1 cellular context compared by ENCODE assay signal in the genomic region with DNA sequence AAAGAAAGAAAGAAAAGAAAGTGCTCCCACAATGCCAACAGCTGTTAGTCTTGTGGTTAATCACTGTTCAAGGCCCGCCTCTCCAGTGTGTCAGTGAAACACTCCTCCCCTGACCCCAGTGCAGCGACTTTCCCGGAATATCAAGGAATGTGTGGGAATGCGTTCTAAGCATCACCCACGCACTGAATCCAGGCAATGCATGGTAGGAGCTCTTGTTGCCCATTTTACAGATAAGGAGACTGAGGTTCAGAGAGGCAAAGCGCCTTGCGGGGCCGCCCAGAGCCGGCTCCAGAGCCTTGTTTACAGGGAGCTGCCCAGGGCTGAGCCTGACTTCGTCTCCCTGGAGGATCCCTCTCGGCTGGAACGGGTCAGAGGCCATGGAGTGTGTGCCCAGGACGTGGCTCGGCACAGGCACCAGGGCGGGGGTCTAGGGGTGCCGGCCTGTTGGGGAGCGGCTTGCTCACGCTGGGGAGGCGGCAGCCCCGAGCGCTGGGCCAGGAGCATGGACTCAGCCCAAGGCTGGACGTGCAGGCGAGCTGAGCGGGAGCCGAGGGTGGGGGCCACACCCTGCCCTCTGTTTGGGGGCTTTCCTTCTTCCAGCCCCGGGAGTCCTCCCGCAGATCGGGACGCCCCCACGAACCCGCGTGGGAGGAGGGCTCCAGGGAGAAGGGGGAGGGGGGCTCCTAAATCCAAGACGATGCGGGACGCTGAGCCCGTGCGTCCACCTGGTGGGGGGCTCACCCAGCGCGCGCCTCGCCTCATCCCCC.
TF ChIP-seq lines count a peak whose summit lies in the region.

No MANE protein-coding gene starts in this region.

TF ChIP-seq in HepG2, 621 proteins besides CTCF, POLR2A, EP300 and RAD21 (continued from another document and continues in another):
- TF ChIP-seq, protein P1, sequence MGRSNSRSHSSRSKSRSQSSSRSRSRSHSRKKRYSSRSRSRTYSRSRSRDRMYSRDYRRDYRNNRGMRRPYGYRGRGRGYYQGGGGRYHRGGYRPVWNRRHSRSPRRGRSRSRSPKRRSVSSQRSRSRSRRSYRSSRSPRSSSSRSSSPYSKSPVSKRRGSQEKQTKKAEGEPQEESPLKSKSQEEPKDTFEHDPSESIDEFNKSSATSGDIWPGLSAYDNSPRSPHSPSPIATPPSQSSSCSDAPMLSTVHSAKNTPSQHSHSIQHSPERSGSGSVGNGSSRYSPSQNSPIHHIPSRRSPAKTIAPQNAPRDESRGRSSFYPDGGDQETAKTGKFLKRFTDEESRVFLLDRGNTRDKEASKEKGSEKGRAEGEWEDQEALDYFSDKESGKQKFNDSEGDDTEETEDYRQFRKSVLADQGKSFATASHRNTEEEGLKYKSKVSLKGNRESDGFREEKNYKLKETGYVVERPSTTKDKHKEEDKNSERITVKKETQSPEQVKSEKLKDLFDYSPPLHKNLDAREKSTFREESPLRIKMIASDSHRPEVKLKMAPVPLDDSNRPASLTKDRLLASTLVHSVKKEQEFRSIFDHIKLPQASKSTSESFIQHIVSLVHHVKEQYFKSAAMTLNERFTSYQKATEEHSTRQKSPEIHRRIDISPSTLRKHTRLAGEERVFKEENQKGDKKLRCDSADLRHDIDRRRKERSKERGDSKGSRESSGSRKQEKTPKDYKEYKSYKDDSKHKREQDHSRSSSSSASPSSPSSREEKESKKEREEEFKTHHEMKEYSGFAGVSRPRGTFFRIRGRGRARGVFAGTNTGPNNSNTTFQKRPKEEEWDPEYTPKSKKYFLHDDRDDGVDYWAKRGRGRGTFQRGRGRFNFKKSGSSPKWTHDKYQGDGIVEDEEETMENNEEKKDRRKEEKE (IDR thresholded peaks at IDR 0.05), result no peak
- TF ChIP-seq, protein P2, sequence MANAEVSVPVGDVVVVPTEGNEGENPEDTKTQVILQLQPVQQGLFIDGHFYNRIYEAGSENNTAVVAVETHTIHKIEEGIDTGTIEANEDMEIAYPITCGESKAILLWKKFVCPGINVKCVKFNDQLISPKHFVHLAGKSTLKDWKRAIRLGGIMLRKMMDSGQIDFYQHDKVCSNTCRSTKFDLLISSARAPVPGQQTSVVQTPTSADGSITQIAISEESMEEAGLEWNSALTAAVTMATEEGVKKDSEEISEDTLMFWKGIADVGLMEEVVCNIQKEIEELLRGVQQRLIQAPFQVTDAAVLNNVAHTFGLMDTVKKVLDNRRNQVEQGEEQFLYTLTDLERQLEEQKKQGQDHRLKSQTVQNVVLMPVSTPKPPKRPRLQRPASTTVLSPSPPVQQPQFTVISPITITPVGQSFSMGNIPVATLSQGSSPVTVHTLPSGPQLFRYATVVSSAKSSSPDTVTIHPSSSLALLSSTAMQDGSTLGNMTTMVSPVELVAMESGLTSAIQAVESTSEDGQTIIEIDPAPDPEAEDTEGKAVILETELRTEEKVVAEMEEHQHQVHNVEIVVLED (CRISPR knock-in tag; IDR thresholded peaks at IDR 0.05; ENCODE audit: borderline replicate concordance), result no peak
- TF ChIP-seq XBP1 (CRISPR knock-in tag; IDR thresholded peaks at IDR 0.05) (no peak), WIZ (CRISPR knock-in tag; IDR thresholded peaks at IDR 0.05) (no peak), JUNB (CRISPR knock-in tag; IDR thresholded peaks at IDR 0.05; ENCODE audit: borderline replicate concordance) (no peak), HNRNPL (IDR thresholded peaks at IDR 0.05; ENCODE audit: low read depth, low read length) (peak; percentile 40; the same call in 1 of the 2 replicates), TAF1 (CRISPR knock-in tag; IDR thresholded peaks at IDR 0.05) (peak; percentile 31; the same call in 1 of the 2 replicates), AHR (CRISPR knock-in tag; IDR thresholded peaks at IDR 0.05) (no peak), SIX4 (CRISPR knock-in tag; IDR thresholded peaks at IDR 0.05) (no peak), ARNT (IDR thresholded peaks at IDR 0.05) (no peak), IKZF4 (CRISPR knock-in tag; IDR thresholded peaks at IDR 0.05; ENCODE audit: borderline replicate concordance, low read depth, not compliant biosample characterization) (no peak), CBX1 (IDR thresholded peaks at IDR 0.05; ENCODE audit: low read depth) (no peak), ZNF44 (CRISPR knock-in tag; IDR thresholded peaks at IDR 0.05) (no peak), ZZZ3 (CRISPR knock-in tag; IDR thresholded peaks at IDR 0.05; ENCODE audit: borderline replicate concordance) (no peak), ZNF232 (CRISPR knock-in tag; IDR thresholded peaks at IDR 0.05; ENCODE audit: borderline replicate concordance) (no peak)
- TF ChIP-seq, protein P3, sequence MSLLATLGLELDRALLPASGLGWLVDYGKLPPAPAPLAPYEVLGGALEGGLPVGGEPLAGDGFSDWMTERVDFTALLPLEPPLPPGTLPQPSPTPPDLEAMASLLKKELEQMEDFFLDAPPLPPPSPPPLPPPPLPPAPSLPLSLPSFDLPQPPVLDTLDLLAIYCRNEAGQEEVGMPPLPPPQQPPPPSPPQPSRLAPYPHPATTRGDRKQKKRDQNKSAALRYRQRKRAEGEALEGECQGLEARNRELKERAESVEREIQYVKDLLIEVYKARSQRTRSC (CRISPR knock-in tag; IDR thresholded peaks at IDR 0.05; ENCODE audit: low read depth), result no peak
- TF ChIP-seq, protein P4, sequence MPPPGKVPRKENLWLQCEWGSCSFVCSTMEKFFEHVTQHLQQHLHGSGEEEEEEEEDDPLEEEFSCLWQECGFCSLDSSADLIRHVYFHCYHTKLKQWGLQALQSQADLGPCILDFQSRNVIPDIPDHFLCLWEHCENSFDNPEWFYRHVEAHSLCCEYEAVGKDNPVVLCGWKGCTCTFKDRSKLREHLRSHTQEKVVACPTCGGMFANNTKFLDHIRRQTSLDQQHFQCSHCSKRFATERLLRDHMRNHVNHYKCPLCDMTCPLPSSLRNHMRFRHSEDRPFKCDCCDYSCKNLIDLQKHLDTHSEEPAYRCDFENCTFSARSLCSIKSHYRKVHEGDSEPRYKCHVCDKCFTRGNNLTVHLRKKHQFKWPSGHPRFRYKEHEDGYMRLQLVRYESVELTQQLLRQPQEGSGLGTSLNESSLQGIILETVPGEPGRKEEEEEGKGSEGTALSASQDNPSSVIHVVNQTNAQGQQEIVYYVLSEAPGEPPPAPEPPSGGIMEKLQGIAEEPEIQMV (CRISPR knock-in tag; IDR thresholded peaks at IDR 0.05; ENCODE audit: low read depth), result no peak
- TF ChIP-seq, protein P5, sequence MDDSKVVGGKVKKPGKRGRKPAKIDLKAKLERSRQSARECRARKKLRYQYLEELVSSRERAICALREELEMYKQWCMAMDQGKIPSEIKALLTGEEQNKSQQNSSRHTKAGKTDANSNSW (CRISPR knock-in tag; IDR thresholded peaks at IDR 0.05; ENCODE audit: borderline replicate concordance), result no peak
- TF ChIP-seq, protein P6, sequence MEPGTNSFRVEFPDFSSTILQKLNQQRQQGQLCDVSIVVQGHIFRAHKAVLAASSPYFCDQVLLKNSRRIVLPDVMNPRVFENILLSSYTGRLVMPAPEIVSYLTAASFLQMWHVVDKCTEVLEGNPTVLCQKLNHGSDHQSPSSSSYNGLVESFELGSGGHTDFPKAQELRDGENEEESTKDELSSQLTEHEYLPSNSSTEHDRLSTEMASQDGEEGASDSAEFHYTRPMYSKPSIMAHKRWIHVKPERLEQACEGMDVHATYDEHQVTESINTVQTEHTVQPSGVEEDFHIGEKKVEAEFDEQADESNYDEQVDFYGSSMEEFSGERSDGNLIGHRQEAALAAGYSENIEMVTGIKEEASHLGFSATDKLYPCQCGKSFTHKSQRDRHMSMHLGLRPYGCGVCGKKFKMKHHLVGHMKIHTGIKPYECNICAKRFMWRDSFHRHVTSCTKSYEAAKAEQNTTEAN (CRISPR knock-in tag; conservative IDR thresholded peaks at IDR 0.05), result no peak
- TF ChIP-seq, protein P7, sequence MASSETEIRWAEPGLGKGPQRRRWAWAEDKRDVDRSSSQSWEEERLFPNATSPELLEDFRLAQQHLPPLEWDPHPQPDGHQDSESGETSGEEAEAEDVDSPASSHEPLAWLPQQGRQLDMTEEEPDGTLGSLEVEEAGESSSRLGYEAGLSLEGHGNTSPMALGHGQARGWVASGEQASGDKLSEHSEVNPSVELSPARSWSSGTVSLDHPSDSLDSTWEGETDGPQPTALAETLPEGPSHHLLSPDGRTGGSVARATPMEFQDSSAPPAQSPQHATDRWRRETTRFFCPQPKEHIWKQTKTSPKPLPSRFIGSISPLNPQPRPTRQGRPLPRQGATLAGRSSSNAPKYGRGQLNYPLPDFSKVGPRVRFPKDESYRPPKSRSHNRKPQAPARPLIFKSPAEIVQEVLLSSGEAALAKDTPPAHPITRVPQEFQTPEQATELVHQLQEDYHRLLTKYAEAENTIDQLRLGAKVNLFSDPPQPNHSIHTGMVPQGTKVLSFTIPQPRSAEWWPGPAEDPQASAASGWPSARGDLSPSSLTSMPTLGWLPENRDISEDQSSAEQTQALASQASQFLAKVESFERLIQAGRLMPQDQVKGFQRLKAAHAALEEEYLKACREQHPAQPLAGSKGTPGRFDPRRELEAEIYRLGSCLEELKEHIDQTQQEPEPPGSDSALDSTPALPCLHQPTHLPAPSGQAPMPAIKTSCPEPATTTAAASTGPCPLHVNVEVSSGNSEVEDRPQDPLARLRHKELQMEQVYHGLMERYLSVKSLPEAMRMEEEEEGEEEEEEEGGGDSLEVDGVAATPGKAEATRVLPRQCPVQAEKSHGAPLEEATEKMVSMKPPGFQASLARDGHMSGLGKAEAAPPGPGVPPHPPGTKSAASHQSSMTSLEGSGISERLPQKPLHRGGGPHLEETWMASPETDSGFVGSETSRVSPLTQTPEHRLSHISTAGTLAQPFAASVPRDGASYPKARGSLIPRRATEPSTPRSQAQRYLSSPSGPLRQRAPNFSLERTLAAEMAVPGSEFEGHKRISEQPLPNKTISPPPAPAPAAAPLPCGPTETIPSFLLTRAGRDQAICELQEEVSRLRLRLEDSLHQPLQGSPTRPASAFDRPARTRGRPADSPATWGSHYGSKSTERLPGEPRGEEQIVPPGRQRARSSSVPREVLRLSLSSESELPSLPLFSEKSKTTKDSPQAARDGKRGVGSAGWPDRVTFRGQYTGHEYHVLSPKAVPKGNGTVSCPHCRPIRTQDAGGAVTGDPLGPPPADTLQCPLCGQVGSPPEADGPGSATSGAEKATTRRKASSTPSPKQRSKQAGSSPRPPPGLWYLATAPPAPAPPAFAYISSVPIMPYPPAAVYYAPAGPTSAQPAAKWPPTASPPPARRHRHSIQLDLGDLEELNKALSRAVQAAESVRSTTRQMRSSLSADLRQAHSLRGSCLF (CRISPR knock-in tag; IDR thresholded peaks at IDR 0.05; ENCODE audit: borderline replicate concordance), result no peak
- TF ChIP-seq, protein P8, sequence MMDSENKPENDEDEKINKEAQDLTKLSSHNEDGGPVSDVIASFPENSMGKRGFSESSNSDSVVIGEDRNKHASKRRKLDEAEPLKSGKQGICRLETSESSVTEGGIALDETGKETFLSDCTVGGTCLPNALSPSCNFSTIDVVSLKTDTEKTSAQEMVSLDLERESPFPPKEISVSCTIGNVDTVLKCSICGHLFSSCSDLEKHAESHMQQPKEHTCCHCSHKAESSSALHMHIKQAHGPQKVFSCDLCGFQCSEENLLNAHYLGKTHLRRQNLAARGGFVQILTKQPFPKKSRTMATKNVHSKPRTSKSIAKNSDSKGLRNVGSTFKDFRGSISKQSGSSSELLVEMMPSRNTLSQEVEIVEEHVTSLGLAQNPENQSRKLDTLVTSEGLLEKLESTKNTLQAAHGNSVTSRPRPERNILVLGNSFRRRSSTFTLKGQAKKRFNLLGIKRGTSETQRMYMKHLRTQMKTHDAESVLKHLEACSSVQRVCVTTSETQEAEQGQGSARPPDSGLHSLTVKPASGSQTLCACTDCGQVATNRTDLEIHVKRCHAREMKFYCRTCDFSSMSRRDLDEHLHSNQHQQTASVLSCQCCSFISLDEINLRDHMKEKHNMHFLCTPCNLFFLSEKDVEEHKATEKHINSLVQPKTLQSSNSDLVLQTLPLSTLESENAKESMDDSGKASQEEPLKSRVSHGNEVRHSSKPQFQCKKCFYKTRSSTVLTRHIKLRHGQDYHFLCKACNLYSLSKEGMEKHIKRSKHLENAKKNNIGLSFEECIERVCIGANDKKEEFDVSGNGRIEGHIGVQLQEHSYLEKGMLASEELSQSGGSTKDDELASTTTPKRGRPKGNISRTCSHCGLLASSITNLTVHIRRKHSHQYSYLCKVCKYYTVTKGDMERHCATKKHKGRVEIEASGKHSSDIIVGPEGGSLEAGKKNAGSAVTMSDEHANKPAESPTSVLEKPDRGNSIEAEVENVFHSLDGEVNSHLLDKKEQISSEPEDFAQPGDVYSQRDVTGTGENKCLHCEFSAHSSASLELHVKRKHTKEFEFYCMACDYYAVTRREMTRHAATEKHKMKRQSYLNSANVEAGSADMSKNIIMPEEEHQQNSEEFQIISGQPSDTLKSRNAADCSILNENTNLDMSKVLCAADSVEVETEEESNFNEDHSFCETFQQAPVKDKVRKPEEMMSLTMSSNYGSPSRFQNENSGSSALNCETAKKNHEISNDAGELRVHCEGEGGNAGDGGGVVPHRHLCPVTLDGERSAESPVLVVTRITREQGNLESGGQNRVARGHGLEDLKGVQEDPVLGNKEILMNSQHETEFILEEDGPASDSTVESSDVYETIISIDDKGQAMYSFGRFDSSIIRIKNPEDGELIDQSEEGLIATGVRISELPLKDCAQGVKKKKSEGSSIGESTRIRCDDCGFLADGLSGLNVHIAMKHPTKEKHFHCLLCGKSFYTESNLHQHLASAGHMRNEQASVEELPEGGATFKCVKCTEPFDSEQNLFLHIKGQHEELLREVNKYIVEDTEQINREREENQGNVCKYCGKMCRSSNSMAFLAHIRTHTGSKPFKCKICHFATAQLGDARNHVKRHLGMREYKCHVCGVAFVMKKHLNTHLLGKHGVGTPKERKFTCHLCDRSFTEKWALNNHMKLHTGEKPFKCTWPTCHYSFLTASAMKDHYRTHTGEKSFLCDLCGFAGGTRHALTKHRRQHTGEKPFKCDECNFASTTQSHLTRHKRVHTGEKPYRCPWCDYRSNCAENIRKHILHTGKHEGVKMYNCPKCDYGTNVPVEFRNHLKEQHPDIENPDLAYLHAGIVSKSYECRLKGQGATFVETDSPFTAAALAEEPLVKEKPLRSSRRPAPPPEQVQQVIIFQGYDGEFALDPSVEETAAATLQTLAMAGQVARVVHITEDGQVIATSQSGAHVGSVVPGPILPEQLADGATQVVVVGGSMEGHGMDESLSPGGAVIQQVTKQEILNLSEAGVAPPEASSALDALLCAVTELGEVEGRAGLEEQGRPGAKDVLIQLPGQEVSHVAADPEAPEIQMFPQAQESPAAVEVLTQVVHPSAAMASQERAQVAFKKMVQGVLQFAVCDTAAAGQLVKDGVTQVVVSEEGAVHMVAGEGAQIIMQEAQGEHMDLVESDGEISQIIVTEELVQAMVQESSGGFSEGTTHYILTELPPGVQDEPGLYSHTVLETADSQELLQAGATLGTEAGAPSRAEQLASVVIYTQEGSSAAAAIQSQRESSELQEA (CRISPR knock-in tag; IDR thresholded peaks at IDR 0.05; ENCODE audit: not compliant biosample characterization), result no peak
- TF ChIP-seq, protein P9, sequence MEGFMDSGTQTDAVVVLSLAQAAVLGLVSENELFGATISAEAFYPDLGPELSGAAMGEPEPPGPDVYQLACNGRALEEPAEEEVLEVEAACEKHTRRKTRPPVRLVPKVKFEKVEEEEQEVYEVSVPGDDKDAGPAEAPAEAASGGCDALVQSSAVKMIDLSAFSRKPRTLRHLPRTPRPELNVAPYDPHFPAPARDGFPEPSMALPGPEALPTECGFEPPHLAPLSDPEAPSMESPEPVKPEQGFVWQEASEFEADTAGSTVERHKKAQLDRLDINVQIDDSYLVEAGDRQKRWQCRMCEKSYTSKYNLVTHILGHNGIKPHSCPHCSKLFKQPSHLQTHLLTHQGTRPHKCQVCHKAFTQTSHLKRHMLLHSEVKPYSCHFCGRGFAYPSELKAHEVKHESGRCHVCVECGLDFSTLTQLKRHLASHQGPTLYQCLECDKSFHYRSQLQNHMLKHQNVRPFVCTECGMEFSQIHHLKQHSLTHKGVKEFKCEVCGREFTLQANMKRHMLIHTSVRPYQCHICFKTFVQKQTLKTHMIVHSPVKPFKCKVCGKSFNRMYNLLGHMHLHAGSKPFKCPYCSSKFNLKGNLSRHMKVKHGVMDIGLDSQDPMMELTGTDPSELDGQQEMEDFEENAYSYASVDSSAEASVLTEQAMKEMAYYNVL (CRISPR knock-in tag; IDR thresholded peaks at IDR 0.05; ENCODE audit: borderline replicate concordance), result 0 out of 2 replicates have a peak, but pooled peaks have one; percentile 70
- TF ChIP-seq, protein P10, sequence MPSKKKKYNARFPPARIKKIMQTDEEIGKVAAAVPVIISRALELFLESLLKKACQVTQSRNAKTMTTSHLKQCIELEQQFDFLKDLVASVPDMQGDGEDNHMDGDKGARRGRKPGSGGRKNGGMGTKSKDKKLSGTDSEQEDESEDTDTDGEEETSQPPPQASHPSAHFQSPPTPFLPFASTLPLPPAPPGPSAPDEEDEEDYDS (CRISPR knock-in tag; IDR thresholded peaks at IDR 0.05), result no peak
